ENCODE assay signal across 1 cellular context in the genomic region with DNA sequence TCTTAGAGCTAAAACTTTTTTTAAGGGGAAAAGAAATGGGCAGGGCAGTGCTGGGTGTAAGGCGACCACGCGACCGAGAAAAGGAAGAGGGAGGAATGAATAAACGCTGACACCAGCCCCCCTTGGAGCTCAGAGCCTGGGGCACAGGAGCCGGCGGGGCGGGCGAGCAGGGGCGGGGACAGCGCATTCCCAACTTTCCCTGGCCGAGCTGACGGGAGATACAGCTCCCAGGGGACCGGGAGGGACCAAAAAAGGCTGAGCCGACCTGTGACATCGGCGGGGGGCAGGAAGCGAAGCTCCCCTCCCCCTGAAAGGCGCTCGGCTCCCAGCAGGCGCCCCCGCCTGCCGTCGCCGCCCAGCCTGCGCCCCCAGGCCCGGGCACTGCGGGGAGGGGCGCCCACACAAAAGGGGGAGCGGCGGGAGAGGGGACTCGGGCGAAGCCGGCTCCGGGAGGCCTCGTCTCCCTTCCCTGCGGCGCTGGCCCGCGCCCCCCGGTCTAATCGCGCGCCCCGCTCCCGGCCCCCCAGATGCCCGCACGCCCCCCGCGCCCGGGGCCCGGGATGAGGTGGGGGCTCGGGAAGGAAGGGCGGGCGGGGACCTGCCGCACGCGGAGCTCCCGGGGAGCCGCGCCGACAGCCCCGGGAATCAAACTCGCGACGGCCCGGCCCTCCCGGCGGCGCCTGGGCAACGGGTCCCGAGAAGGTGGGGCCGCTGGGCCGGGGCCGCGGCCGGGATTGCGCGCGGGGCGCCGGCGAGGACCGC.
TF ChIP-seq lines count a peak whose summit lies in the region.

No MANE protein-coding gene starts in this region.

TF ChIP-seq in GM23338, 12 proteins besides CTCF, POLR2A, EP300 and RAD21 (continued from another document):
- TF ChIP-seq, protein P1, sequence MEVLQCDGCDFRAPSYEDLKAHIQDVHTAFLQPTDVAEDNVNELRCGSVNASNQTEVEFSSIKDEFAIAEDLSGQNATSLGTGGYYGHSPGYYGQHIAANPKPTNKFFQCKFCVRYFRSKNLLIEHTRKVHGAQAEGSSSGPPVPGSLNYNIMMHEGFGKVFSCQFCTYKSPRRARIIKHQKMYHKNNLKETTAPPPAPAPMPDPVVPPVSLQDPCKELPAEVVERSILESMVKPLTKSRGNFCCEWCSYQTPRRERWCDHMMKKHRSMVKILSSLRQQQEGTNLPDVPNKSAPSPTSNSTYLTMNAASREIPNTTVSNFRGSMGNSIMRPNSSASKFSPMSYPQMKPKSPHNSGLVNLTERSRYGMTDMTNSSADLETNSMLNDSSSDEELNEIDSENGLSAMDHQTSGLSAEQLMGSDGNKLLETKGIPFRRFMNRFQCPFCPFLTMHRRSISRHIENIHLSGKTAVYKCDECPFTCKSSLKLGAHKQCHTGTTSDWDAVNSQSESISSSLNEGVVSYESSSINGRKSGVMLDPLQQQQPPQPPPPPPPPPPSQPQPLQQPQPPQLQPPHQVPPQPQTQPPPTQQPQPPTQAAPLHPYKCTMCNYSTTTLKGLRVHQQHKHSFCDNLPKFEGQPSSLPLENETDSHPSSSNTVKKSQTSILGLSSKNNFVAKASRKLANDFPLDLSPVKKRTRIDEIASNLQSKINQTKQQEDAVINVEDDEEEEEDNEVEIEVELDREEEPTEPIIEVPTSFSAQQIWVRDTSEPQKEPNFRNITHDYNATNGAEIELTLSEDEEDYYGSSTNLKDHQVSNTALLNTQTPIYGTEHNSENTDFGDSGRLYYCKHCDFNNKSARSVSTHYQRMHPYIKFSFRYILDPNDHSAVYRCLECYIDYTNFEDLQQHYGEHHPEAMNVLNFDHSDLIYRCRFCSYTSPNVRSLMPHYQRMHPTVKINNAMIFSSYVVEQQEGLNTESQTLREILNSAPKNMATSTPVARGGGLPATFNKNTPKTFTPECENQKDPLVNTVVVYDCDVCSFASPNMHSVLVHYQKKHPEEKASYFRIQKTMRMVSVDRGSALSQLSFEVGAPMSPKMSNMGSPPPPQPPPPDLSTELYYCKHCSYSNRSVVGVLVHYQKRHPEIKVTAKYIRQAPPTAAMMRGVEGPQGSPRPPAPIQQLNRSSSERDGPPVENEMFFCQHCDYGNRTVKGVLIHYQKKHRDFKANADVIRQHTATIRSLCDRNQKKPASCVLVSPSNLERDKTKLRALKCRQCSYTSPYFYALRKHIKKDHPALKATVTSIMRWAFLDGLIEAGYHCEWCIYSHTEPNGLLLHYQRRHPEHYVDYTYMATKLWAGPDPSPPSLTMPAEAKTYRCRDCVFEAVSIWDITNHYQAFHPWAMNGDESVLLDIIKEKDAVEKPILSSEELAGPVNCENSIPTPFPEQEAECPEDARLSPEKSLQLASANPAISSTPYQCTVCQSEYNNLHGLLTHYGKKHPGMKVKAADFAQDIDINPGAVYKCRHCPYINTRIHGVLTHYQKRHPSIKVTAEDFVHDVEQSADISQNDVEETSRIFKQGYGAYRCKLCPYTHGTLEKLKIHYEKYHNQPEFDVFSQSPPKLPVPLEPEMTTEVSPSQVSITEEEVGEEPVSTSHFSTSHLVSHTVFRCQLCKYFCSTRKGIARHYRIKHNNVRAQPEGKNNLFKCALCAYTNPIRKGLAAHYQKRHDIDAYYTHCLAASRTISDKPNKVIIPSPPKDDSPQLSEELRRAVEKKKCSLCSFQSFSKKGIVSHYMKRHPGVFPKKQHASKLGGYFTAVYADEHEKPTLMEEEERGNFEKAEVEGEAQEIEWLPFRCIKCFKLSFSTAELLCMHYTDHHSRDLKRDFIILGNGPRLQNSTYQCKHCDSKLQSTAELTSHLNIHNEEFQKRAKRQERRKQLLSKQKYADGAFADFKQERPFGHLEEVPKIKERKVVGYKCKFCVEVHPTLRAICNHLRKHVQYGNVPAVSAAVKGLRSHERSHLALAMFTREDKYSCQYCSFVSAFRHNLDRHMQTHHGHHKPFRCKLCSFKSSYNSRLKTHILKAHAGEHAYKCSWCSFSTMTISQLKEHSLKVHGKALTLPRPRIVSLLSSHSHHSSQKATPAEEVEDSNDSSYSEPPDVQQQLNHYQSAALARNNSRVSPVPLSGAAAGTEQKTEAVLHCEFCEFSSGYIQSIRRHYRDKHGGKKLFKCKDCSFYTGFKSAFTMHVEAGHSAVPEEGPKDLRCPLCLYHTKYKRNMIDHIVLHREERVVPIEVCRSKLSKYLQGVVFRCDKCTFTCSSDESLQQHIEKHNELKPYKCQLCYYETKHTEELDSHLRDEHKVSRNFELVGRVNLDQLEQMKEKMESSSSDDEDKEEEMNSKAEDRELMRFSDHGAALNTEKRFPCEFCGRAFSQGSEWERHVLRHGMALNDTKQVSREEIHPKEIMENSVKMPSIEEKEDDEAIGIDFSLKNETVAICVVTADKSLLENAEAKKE (CRISPR knock-in tag; IDR thresholded peaks at IDR 0.05) = no peak
- TF ChIP-seq EZH2 (IDR thresholded peaks at IDR 0.05; ENCODE audit: low read depth, unreplicated experiment) (no peak), ZNF331 (CRISPR knock-in tag; IDR thresholded peaks at IDR 0.05; ENCODE audit: low read depth) (no peak)
TF ChIP-seq in GM23338: peak in this region for 1.
